In genomic region chr11:65261591-65262380, GRCh38 we compare ENCODE assay signal across 8 cellular contexts. TPM values are rescaled to one million over a fixed set of nuclear protein-coding genes. Genes with fewer than 3 reads are reported as not detected.
DNase-seq lines count a peak whose midpoint lies in the region; ATAC-seq, FAIRE-seq and TF ChIP-seq lines count a peak whose summit lies in the region.

TSS of gene POLA2 (plus strand) at chr11:65261962. CDS start at chr11:65262293, 331 bp downstream.

- peaks cover 32% of the 10 kb centered on the region for H3K79me2 ChIP-seq in astrocyte (ENCODE audit: insufficient read depth, low read length)

- peak within 1 kb of the TSS; percentile 87 for H3K27ac ChIP-seq in astrocyte (ENCODE audit: low read depth, low read length)

- peak within 1 kb of the TSS; percentile 86 for H3K9ac ChIP-seq in astrocyte (ENCODE audit: low read length)

- no peak for TF ChIP-seq CTCF in astrocyte (IDR thresholded peaks at IDR 0.05; ENCODE audit: insufficient read depth, low read depth, low read length)

- H3K27me3 Mint-ChIP-seq in astrocyte (ENCODE audit: low read depth, unreplicated experiment): no peaks in the 10 kb centered on the region

- no peaks in the 10 kb centered on the region for H3K36me3 ChIP-seq in astrocyte (ENCODE audit: insufficient read depth, low read length)

- peaks cover 2% of the 10 kb centered on the region for H3K9me3 Mint-ChIP-seq in astrocyte (ENCODE audit: unreplicated experiment)

- H4K20me1 ChIP-seq in astrocyte (ENCODE audit: insufficient read depth, low read length): no peaks in the 10 kb centered on the region

- peak within 1 kb of the TSS; percentile 94 for H2AFZ ChIP-seq in astrocyte (ENCODE audit: low read depth, low read length)

- H3K27me3 ChIP-seq in astrocyte (ENCODE audit: insufficient read depth, low read length): no peaks in the 10 kb centered on the region

- peak; percentile 96 for DNase-seq in GM18507 (ENCODE audit: extremely low spot score, insufficient read length, low read depth)
- DNase-seq in NCI-H2029 treated with DMSO at 0.1 percent for 48 hours (lab: John Stamatoyannopoulos, UW): peak; percentile 83
- peak; percentile 89 for DNase-seq in T-helper 22 cell (ENCODE audit: low read depth)
- peak; percentile 72 for DNase-seq in astrocyte (ENCODE audit: low read depth)
- DNase-seq in hepatic stellate cell (ENCODE audit: low spot score): peak; percentile 99
- DNase-seq in renal cortical epithelial cell (ENCODE audit: low read depth): peak; percentile 87
- DNase-seq in cortex of kidney (lab: John Stamatoyannopoulos, UW): no peak

- peak within 1 kb of the TSS; percentile 91 for H3K27ac Mint-ChIP-seq in astrocyte (ENCODE audit: unreplicated experiment)

- H3K4me1 ChIP-seq in astrocyte (ENCODE audit: insufficient read depth, low read length): peaks cover 12% of the 10 kb centered on the region

- peak; percentile 75 for ATAC-seq in HG02981 (IDR thresholded peaks at IDR 0.05; ENCODE audit: unreplicated experiment)

- no peaks in the 10 kb centered on the region for H3K9me3 ChIP-seq in astrocyte (ENCODE audit: insufficient read depth, low read depth, low read length)

- peak within 1 kb of the TSS; percentile 81 for H3K4me3 ChIP-seq in astrocyte (ENCODE audit: insufficient read depth, low read depth, low read length)

- peak within 1 kb of the TSS; percentile 89 for H3K4me2 ChIP-seq in astrocyte (ENCODE audit: low read length)

- H3K36me3 Mint-ChIP-seq in astrocyte (ENCODE audit: low read depth, unreplicated experiment): no peaks in the 10 kb centered on the region

- FAIRE-seq in GM18507 (lab: Jason Lieb, UNC) (peak; percentile 93), astrocyte (lab: Jason Lieb, UNC) (no peak)

- peak within 1 kb of the TSS; percentile 94 for H3K4me3 Mint-ChIP-seq in astrocyte (ENCODE audit: unreplicated experiment)

- H3K4me1 Mint-ChIP-seq in astrocyte (ENCODE audit: low read depth, unreplicated experiment): peaks cover 7% of the 10 kb centered on the region

RNA-seq across cellular contexts. Expression of gene POLA2, which starts in this region (rescaled TPM):
- total RNA-seq in astrocyte (5.2 and 6.0 TPM in 2 replicates), renal cortical epithelial cell (3.2 and 7.1 TPM in 2 replicates)
